ENCODE assay signal across 8 cellular contexts in genomic region chr18:46915800-46916550, GRCh38.
A peak's percentile ranks its signal among the peaks of the same experiment; 100 is the strongest.
DNase-seq lines count a peak whose midpoint lies in the region; ATAC-seq and TF ChIP-seq lines count a peak whose summit lies in the region.

No MANE protein-coding gene starts in this region.

- H3K27me3 ChIP-seq in WERI-Rb-1 (ENCODE audit: insufficient read depth, low read depth, severe bottlenecking) (no peaks in the 10 kb centered on the region), iPS-18a (ENCODE audit: control insufficient read depth, insufficient read depth, low read length) (no peaks in the 10 kb centered on the region), subcutaneous abdominal adipose tissue (ENCODE audit: control insufficient read depth in 5 of 5, insufficient read depth in 4 of 5, low read length in 5 of 5) (no peaks in the 10 kb centered on the region)

- no peaks in the 10 kb centered on the region; the same call in 1 of the 2 replicates for H3K36me3 ChIP-seq in WERI-Rb-1
- no peaks in the 10 kb centered on the region for H3K36me3 ChIP-seq in iPS-18a (ENCODE audit: control insufficient read depth, low read depth, low read length)
- no peaks in the 10 kb centered on the region for H3K36me3 ChIP-seq in subcutaneous abdominal adipose tissue (ENCODE audit: control insufficient read depth in 5 of 5, insufficient read depth in 5 of 5, low read length in 5 of 5)

- DNase-seq in NCI-H748 (lab: John Stamatoyannopoulos, UW; ENCODE audit: unreplicated experiment) (peak; percentile 40), NCI-H748 treated with DMSO at 0.1 percent for 48 hours (lab: John Stamatoyannopoulos, UW) (no peak), WERI-Rb-1 (no peak), D341Med (ENCODE audit: low spot score) (no peak), medulla oblongata (ENCODE audit: extremely low spot score) (no peak)

- H3K9me3 ChIP-seq in WERI-Rb-1 (ENCODE audit: severe bottlenecking): peaks cover 6% of the 10 kb centered on the region
- no peaks in the 10 kb centered on the region for H3K9me3 ChIP-seq in iPS-18a (ENCODE audit: control insufficient read depth, low read depth, low read length)
- H3K9me3 ChIP-seq in subcutaneous abdominal adipose tissue (ENCODE audit: control insufficient read depth in 5 of 5, low read length in 5 of 5): no peaks in the 10 kb centered on the region

- TF ChIP-seq CTCF in WERI-Rb-1 (IDR thresholded peaks at IDR 0.05; ENCODE audit: low read depth, low read length): no peak

- H3K4me1 ChIP-seq in iPS-18a (ENCODE audit: control insufficient read depth, low read depth, low read length) (peaks cover 42% of the 10 kb centered on the region), subcutaneous abdominal adipose tissue (ENCODE audit: control insufficient read depth in 5 of 5, insufficient read depth in 5 of 5, low read length in 5 of 5) (peaks cover 0 to 29% (median 26%) of the 10 kb centered on the region in 5 donors)

- H3K27ac ChIP-seq in WERI-Rb-1: no peak overlapping the region; the same call in 1 of the 2 replicates
- H3K27ac ChIP-seq in iPS-18a (ENCODE audit: low read length): no peak overlapping the region
- H3K27ac ChIP-seq in subcutaneous abdominal adipose tissue (ENCODE audit: low read depth, low read length): peak overlapping the region; percentile 68

- no peak for ATAC-seq in HG02970 (IDR thresholded peaks at IDR 0.05; ENCODE audit: low FRiP score, unreplicated experiment)

- H3K4me3 ChIP-seq in WERI-Rb-1 (ENCODE audit: low read depth, low read length) (peak overlapping the region; percentile 93), iPS-18a (ENCODE audit: low read length) (peak overlapping the region; percentile 97), subcutaneous abdominal adipose tissue (ENCODE audit: low read depth in 1 of 5, low read length in 5 of 5) (peak overlapping the region; percentile 77 to 95 (median 89))

- peak overlapping the region; percentile 89 for H3K9ac ChIP-seq in iPS-18a (ENCODE audit: low read length)
- peak overlapping the region; percentile 9 to 92 (median 82) for H3K9ac ChIP-seq in subcutaneous abdominal adipose tissue (ENCODE audit: low read length in 5 of 5)
